8 cellular contexts compared by ENCODE assay signal in genomic region chr19:17469371-17470203, GRCh38. TPM values are rescaled to one million over a fixed set of nuclear protein-coding genes. Genes with fewer than 3 reads are reported as not detected.
A peak's percentile ranks its signal among the peaks of the same experiment; 100 is the strongest.
DNase-seq lines count a peak whose midpoint lies in the region; ATAC-seq and TF ChIP-seq lines count a peak whose summit lies in the region.

No MANE protein-coding gene starts in this region.

- DNase-seq in NCI-H2171 treated with DMSO at 0.1 percent for 48 hours (lab: John Stamatoyannopoulos, UW): peak; percentile 97
- DNase-seq in activated B cell treated with CpG ODN at 0.5 μM for 24 hours: peak; percentile 77
- DNase-seq in cardiac fibroblast (ENCODE audit: low read depth in 2 of 2): peak; percentile 96 to 98
- DNase-seq in islet precursor cell: peak; percentile 98
- peak; percentile 70 to 90 for DNase-seq in stimulated activated CD4-positive, alpha-beta T cell treated with anti-CD3 and anti-CD28 coated beads, Interleukin-12 subunit alpha, Interleukin-12 subunit beta, amount 100 ng/mL, for 24 hours (ENCODE audit: low read depth in 2 of 2)

- peak overlapping the region; percentile 91 for H3K4me3 Mint-ChIP-seq in activated B cell treated with CpG ODN at 0.5 μM for 24 hours

- ATAC-seq in GM18508 (IDR thresholded peaks at IDR 0.05; ENCODE audit: insufficient read depth, unreplicated experiment) (peak; percentile 27), HG03025 (IDR thresholded peaks at IDR 0.05; ENCODE audit: low FRiP score, unreplicated experiment) (peak; percentile 47), activated B cell treated with CpG ODN at 0.5 μM for 24 hours (ENCODE audit: low read depth) (peak; percentile 83)

- no peaks in the 10 kb centered on the region for H3K36me3 Mint-ChIP-seq in activated B cell treated with CpG ODN at 0.5 μM for 24 hours (ENCODE audit: low read depth)

- peaks cover 23% of the 10 kb centered on the region for H3K4me1 Mint-ChIP-seq in activated B cell treated with CpG ODN at 0.5 μM for 24 hours

- H3K27me3 Mint-ChIP-seq in activated B cell treated with CpG ODN at 0.5 μM for 24 hours: peaks cover under 1% of the 10 kb centered on the region

- H3K9me3 Mint-ChIP-seq in activated B cell treated with CpG ODN at 0.5 μM for 24 hours: no peaks in the 10 kb centered on the region

- POLR2A ChIA-PET in activated B cell treated with CpG ODN at 0.5 μM for 24 hours (lab: Charles Lee): interaction anchor here (0.5 to 2.1 kb wide), 7 partner anchors 42 to 281 kb away, joined by 3 to 8 read pairs (median 4); partner anchors contain the start of genes BST2, FCHO1, MVB12A and PGLS

- TF ChIP-seq CTCF in 22Rv1 (IDR thresholded peaks at IDR 0.05): no peak
- TF ChIP-seq CTCF in activated B cell treated with CpG ODN at 0.5 μM for 24 hours (IDR thresholded peaks at IDR 0.05): no peak
- no peak for TF ChIP-seq CTCF in cardiac fibroblast (IDR thresholded peaks at IDR 0.05; ENCODE audit: low read depth, low read length)

- H3K4me3 ChIP-seq in cardiac fibroblast (replicated peaks in 1 of 2; ENCODE audit: low read depth in 2 of 2, low read length in 2 of 2): peak overlapping the region; percentile 51 to 78

- H3K27ac ChIP-seq in 22Rv1: peak overlapping the region; percentile 83

- H3K27ac Mint-ChIP-seq in activated B cell treated with CpG ODN at 0.5 μM for 24 hours: peak overlapping the region; percentile 84

- CTCF ChIA-PET in activated B cell treated with CpG ODN at 0.5 μM for 24 hours (lab: Charles Lee): no interaction called here

- intact Hi-C loops in activated B cell treated with CpG ODN at 0.5 μM for 24 hours (cut with micrococcal nuclease): loop anchor here (1.0 to 2.0 kb wide), 6 partner anchors 16 to 202 kb away; partner anchors contain the start of genes BABAM1, BST2 and GTPBP3

RNA-seq across cellular contexts. Expression of gene SLC27A1, which starts 0.7 kb away (rescaled TPM):
- 4.3 and 4.6 TPM in 2 replicates for total RNA-seq in activated B cell treated with CpG ODN at 0.5 μM for 24 hours

RNA-seq across cellular contexts. Expression of gene NXNL1, which starts 8.9 kb away (rescaled TPM):
- total RNA-seq in activated B cell treated with CpG ODN at 0.5 μM for 24 hours: not detected in 2 replicates

RNA-seq across cellular contexts. Expression of gene TMEM221, which starts 21.1 kb away (rescaled TPM):
- not detected in 2 replicates for total RNA-seq in activated B cell treated with CpG ODN at 0.5 μM for 24 hours

RNA-seq across cellular contexts. Expression of gene PGLS, which starts 41.9 kb away (rescaled TPM):
- 107 and 111 TPM in 2 replicates for total RNA-seq in activated B cell treated with CpG ODN at 0.5 μM for 24 hours

RNA-seq across cellular contexts. Expression of gene MVB12A, which starts 49.7 kb away (rescaled TPM):
- 22.8 and 23.3 TPM in 2 replicates for total RNA-seq in activated B cell treated with CpG ODN at 0.5 μM for 24 hours

Comparison
In these comparisons a context has a peak if more than half of its experiments do, and no peak if none do; other contexts are left out.
1. Peak in every context shown above with its lines: DNase-seq, ATAC-seq, H3K4me3 ChIP-seq and H3K27ac ChIP-seq.
2. ATAC-seq: peak in every context shown above with its lines; median percentile 83 in activated B cell treated with CpG ODN at 0.5 μM for 24 hours; 47 in HG03025; 27 in GM18508.